1 cellular context compared by ENCODE assay signal in genomic region chr6:12008366-12009179, GRCh38.
TF ChIP-seq lines count a peak whose summit lies in the region.

No MANE protein-coding gene starts in this region.

TF ChIP-seq in K562, 482 proteins besides CTCF, POLR2A, EP300 and RAD21 (continued from another document):
- TF ChIP-seq, protein P1, sequence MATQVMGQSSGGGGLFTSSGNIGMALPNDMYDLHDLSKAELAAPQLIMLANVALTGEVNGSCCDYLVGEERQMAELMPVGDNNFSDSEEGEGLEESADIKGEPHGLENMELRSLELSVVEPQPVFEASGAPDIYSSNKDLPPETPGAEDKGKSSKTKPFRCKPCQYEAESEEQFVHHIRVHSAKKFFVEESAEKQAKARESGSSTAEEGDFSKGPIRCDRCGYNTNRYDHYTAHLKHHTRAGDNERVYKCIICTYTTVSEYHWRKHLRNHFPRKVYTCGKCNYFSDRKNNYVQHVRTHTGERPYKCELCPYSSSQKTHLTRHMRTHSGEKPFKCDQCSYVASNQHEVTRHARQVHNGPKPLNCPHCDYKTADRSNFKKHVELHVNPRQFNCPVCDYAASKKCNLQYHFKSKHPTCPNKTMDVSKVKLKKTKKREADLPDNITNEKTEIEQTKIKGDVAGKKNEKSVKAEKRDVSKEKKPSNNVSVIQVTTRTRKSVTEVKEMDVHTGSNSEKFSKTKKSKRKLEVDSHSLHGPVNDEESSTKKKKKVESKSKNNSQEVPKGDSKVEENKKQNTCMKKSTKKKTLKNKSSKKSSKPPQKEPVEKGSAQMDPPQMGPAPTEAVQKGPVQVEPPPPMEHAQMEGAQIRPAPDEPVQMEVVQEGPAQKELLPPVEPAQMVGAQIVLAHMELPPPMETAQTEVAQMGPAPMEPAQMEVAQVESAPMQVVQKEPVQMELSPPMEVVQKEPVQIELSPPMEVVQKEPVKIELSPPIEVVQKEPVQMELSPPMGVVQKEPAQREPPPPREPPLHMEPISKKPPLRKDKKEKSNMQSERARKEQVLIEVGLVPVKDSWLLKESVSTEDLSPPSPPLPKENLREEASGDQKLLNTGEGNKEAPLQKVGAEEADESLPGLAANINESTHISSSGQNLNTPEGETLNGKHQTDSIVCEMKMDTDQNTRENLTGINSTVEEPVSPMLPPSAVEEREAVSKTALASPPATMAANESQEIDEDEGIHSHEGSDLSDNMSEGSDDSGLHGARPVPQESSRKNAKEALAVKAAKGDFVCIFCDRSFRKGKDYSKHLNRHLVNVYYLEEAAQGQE (CRISPR knock-in tag; IDR thresholded peaks at IDR 0.05; ENCODE audit: low read depth) = no peak
- TF ChIP-seq CGGBP1 (CRISPR knock-in tag; IDR thresholded peaks at IDR 0.05) (peak; percentile 26; the same call in 1 of the 2 replicates), MCM2 (IDR thresholded peaks at IDR 0.05; ENCODE audit: low read depth) (no peak), NFIX (CRISPR knock-in tag; IDR thresholded peaks at IDR 0.05; ENCODE audit: low read depth) (no peak), DIDO1 (tag; IDR thresholded peaks at IDR 0.05; ENCODE audit: low read depth) (no peak), U2AF2 (optimal IDR thresholded peaks at IDR 0.05; ENCODE audit: low read depth, low read length) (no peak), FOXP1 (CRISPR knock-in tag; IDR thresholded peaks at IDR 0.05) (no peak), TCF7 (IDR thresholded peaks at IDR 0.05; ENCODE audit: borderline replicate concordance) (0 out of 2 replicates have a peak, but pooled peaks have one; percentile 29), ZNF583 (CRISPR knock-in tag; IDR thresholded peaks at IDR 0.05) (peak; percentile 72; the same call in 1 of the 2 replicates), ZNF766 (CRISPR knock-in tag; conservative IDR thresholded peaks at IDR 0.05) (peak; percentile 51; the same call in 1 of the 2 replicates), BDP1 (IDR thresholded peaks at IDR 0.05; ENCODE audit: insufficient read depth, insufficient read length) (no peak), CCNT2 (IDR thresholded peaks at IDR 0.05; ENCODE audit: borderline replicate concordance, extremely low read depth, insufficient read length, low read depth, low read length) (peak; percentile 95)
- TF ChIP-seq, protein P2, sequence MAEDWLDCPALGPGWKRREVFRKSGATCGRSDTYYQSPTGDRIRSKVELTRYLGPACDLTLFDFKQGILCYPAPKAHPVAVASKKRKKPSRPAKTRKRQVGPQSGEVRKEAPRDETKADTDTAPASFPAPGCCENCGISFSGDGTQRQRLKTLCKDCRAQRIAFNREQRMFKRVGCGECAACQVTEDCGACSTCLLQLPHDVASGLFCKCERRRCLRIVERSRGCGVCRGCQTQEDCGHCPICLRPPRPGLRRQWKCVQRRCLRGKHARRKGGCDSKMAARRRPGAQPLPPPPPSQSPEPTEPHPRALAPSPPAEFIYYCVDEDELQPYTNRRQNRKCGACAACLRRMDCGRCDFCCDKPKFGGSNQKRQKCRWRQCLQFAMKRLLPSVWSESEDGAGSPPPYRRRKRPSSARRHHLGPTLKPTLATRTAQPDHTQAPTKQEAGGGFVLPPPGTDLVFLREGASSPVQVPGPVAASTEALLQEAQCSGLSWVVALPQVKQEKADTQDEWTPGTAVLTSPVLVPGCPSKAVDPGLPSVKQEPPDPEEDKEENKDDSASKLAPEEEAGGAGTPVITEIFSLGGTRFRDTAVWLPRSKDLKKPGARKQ (CRISPR knock-in tag; IDR thresholded peaks at IDR 0.05) = no peak
- TF ChIP-seq, protein P3, sequence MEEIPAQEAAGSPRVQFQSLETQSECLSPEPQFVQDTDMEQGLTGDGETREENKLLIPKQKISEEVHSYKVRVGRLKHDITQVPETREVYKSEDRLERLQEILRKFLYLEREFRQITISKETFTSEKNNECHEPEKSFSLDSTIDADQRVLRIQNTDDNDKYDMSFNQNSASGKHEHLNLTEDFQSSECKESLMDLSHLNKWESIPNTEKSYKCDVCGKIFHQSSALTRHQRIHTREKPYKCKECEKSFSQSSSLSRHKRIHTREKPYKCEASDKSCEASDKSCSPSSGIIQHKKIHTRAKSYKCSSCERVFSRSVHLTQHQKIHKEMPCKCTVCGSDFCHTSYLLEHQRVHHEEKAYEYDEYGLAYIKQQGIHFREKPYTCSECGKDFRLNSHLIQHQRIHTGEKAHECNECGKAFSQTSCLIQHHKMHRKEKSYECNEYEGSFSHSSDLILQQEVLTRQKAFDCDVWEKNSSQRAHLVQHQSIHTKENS (CRISPR knock-in tag; IDR thresholded peaks at IDR 0.05) = no peak
